In the genomic region with DNA sequence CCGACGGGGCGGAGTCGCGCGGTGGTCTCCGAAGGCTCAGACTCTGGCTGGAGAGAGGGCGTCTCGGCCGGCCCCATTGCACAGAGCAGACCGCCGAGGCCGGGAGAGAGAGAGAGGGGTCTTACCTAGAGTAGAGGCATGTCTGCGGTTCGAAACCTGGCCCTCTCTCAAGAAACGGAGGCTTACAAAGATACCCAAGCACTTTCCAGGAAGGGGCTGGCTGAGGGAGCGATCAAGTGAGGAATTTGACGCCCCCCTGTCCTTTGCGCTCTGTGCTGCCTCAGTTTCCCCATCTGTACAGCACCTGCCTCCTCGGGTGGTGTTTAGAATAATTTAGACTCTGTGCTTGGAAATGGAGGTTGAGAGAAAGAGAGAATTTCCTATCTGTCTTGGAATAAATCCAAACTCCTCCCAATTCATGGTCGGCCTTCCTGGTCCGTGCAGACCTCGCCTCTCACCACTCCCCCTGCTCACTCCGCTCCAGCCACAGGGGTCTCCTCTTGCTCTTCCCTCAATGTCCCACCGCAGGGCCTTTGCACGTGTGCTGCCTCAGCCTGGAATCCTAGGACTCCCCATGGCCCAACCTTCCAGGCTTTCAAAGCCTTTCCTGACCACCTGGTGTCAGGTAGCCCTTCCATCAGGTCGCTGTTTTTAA, we compare ENCODE assay signal across 8 cellular contexts. TPM values are rescaled to one million over a fixed set of nuclear protein-coding genes. Genes with fewer than 3 reads are reported as not detected.
DNase-seq lines count a peak whose midpoint lies in the region; ATAC-seq and TF ChIP-seq lines count a peak whose summit lies in the region.

No MANE protein-coding gene starts in this region.

- H3K9me3 ChIP-seq in ectodermal cell (ENCODE audit: control insufficient read depth, low read length) = no peaks in the 10 kb centered on the region

- peaks cover 20% of the 10 kb centered on the region for H3K4me1 Mint-ChIP-seq in nephron

- H3K27ac ChIP-seq in ectodermal cell (ENCODE audit: insufficient read depth, low read depth, low read length, poor library complexity, severe bottlenecking) = no peak overlapping the region

- no peak for TF ChIP-seq CTCF in nephron (IDR thresholded peaks at IDR 0.05; ENCODE audit: unreplicated experiment in 3 of 3)

- no peaks in the 10 kb centered on the region for H3K36me3 ChIP-seq in ectodermal cell (ENCODE audit: control insufficient read depth, insufficient read depth, low read length)

- DNase-seq in NCI-H2196 (lab: John Stamatoyannopoulos, UW; ENCODE audit: unreplicated experiment) (peak; percentile 55), NCI-H2196 treated with DMSO at 0.1 percent for 48 hours (lab: John Stamatoyannopoulos, UW; ENCODE audit: unreplicated experiment) (no peak), OCI-M1 (lab: John Stamatoyannopoulos, UW) (peak; percentile 71), KBM-7 (no peak)

- H3K27me3 Mint-ChIP-seq in nephron (ENCODE audit: low read depth) = no peaks in the 10 kb centered on the region

- ATAC-seq in GM18517 (IDR thresholded peaks at IDR 0.05; ENCODE audit: unreplicated experiment) (no peak), GM21717 (IDR thresholded peaks at IDR 0.05; ENCODE audit: unreplicated experiment) (no peak)

- in situ Hi-C loops in KBM-7 (cut with MboI; ENCODE audit: low pct_unique_long_range_greater_than_20kb, low sequenced_read_pairs) = no loop called here

- WGBS in ectodermal cell, 2 experiments = 34% methylated on average over 27 of the region's 27 CpGs

- peaks cover 19% of the 10 kb centered on the region for H3K4me1 ChIP-seq in ectodermal cell (ENCODE audit: control insufficient read depth, insufficient read depth, low read length)

- peaks cover 33% of the 10 kb centered on the region for H3K27me3 ChIP-seq in ectodermal cell (ENCODE audit: control insufficient read depth, insufficient read depth, low read length, poor library complexity, severe bottlenecking)

- H3K4me3 Mint-ChIP-seq in nephron = peak overlapping the region; percentile 84 to 88 (median 86)

- H3K4me3 ChIP-seq in ectodermal cell (ENCODE audit: insufficient read depth, low read depth, low read length) = peak overlapping the region; percentile 36

- H3K36me3 Mint-ChIP-seq in nephron (ENCODE audit: low read depth) = no peaks in the 10 kb centered on the region

- peak overlapping the region; percentile 49 to 91 (median 71) for H3K27ac Mint-ChIP-seq in nephron

- H3K9me3 Mint-ChIP-seq in nephron = no peaks in the 10 kb centered on the region

RNA-seq across cellular contexts. Expression of a gene that starts 0.7 kb away (rescaled TPM):
- 22.7 TPM for polyA plus RNA-seq in ectodermal cell (2013, experiment 1 of 4)
- polyA plus RNA-seq in ectodermal cell (2013, experiment 2 of 4) = 26.4 TPM
- 26.7 TPM for polyA plus RNA-seq in ectodermal cell (2013, experiment 3 of 4)
- 28.1 TPM for polyA plus RNA-seq in ectodermal cell (2013, experiment 4 of 4)

RNA-seq across cellular contexts. Expression of a gene that starts 2.5 kb away (rescaled TPM):
- not detected for polyA plus RNA-seq in ectodermal cell (2013, experiment 1 of 4)
- 0.50 TPM for polyA plus RNA-seq in ectodermal cell (2013, experiment 2 of 4)
- polyA plus RNA-seq in ectodermal cell (2013, experiment 3 of 4) = 0.43 TPM
- polyA plus RNA-seq in ectodermal cell (2013, experiment 4 of 4) = 0.28 TPM

RNA-seq across cellular contexts. Expression of a gene that starts 14.3 kb away (rescaled TPM):
- 9.0 TPM for polyA plus RNA-seq in ectodermal cell (2013, experiment 1 of 4)
- polyA plus RNA-seq in ectodermal cell (2013, experiment 2 of 4) = 10.6 TPM
- 9.4 TPM for polyA plus RNA-seq in ectodermal cell (2013, experiment 3 of 4)
- 9.4 TPM for polyA plus RNA-seq in ectodermal cell (2013, experiment 4 of 4)

RNA-seq across cellular contexts. Expression of a gene that starts 19.0 kb away (rescaled TPM):
- 0.19 TPM for polyA plus RNA-seq in ectodermal cell (2013, experiment 1 of 4)
- 0.20 TPM for polyA plus RNA-seq in ectodermal cell (2013, experiment 2 of 4)
- polyA plus RNA-seq in ectodermal cell (2013, experiment 3 of 4) = 0.21 TPM
- polyA plus RNA-seq in ectodermal cell (2013, experiment 4 of 4) = 0.28 TPM

RNA-seq across cellular contexts. Expression of a gene that starts 22.9 kb away (rescaled TPM):
- polyA plus RNA-seq in ectodermal cell (2013, experiment 1 of 4) = 70.2 TPM
- 71.7 TPM for polyA plus RNA-seq in ectodermal cell (2013, experiment 2 of 4)
- 51.4 TPM for polyA plus RNA-seq in ectodermal cell (2013, experiment 3 of 4)
- 68.8 TPM for polyA plus RNA-seq in ectodermal cell (2013, experiment 4 of 4)

Comparison
In these comparisons a context has a peak if more than half of its experiments do, and no peak if none do; other contexts are left out.
1. DNase-seq: peak in NCI-H2196 (single experiment) and OCI-M1 (single experiment); none in NCI-H2196 treated with DMSO at 0.1 percent for 48 hours (single experiment) and KBM-7 (single experiment).